In genomic region chr1:214546886-214547641, GRCh38 we compare ENCODE assay signal across 17 cellular contexts. TPM values are rescaled to one million over a fixed set of nuclear protein-coding genes. Genes with fewer than 3 reads are reported as not detected.
DNase-seq lines count a peak whose midpoint lies in the region; ATAC-seq, FAIRE-seq and TF ChIP-seq lines count a peak whose summit lies in the region.
"Had no signal": no experiment of that assay in that cellular context is flagged by ENCODE, and none has a peak within 500 bp of the region (broad histone marks: within the 10 kb centered on the region; RNA-seq: fewer than 3 reads in every experiment).

No MANE protein-coding gene starts in this region.

- peak overlapping the region; percentile 15 for H3K4me3 ChIP-seq in astrocyte (ENCODE audit: insufficient read depth, low read depth, low read length)
- H3K4me3 ChIP-seq in fibroblast of the aortic adventitia (ENCODE audit: low read depth, low read length) = no peak overlapping the region
- H3K4me3 ChIP-seq in psoas muscle = peak overlapping the region; percentile 93
- H3K4me3 ChIP-seq: lung, upper lobe of left lung had no signal

- no peak overlapping the region for H2AFZ ChIP-seq in astrocyte (ENCODE audit: low read depth, low read length)

- H4K20me1 ChIP-seq in astrocyte (ENCODE audit: insufficient read depth, low read length) = peaks cover 84% of the 10 kb centered on the region

- peaks cover 48% of the 10 kb centered on the region for H3K4me1 Mint-ChIP-seq in astrocyte (ENCODE audit: low read depth, unreplicated experiment)
- peaks cover 44% of the 10 kb centered on the region for H3K4me1 Mint-ChIP-seq in endothelial cell (ENCODE audit: unreplicated experiment)
- peaks cover 6% of the 10 kb centered on the region for H3K4me1 Mint-ChIP-seq in activated T-cell treated with anti-CD3 and anti-CD28 coated beads, Interleukin-2, amount 50 U/mL, for 4 hours (ENCODE audit: low read depth)
- H3K4me1 Mint-ChIP-seq: stimulated activated memory B cell treated with anti-CD40 and anti-IgM and Interleukin-4, amounts not matched to agents 10 μg/mL and 1 μg/mL and 100 μg/mL, for 72 hours had no signal

- peak overlapping the region; percentile 8 for H3K27ac Mint-ChIP-seq in astrocyte (ENCODE audit: unreplicated experiment)
- no peak overlapping the region for H3K27ac Mint-ChIP-seq in endothelial cell (ENCODE audit: unreplicated experiment)
- H3K27ac Mint-ChIP-seq: stimulated activated memory B cell treated with anti-CD40 and anti-IgM and Interleukin-4, amounts not matched to agents 10 μg/mL and 1 μg/mL and 100 μg/mL, for 72 hours; T-helper 2 cell treated with Interferon-gamma antibody and Interleukin-4, amounts not matched to agents 5 μg/mL and 100 μg/mL, for 36 hours had no signal

- TF ChIP-seq CTCF in astrocyte (IDR thresholded peaks at IDR 0.05; ENCODE audit: insufficient read depth, low read depth, low read length) = no peak
- TF ChIP-seq CTCF in fibroblast of the aortic adventitia (IDR thresholded peaks at IDR 0.05; ENCODE audit: insufficient read depth, low read length) = no peak
- no peak for TF ChIP-seq CTCF in psoas muscle (IDR thresholded peaks at IDR 0.05)
- no peak for TF ChIP-seq CTCF in endothelial cell (IDR thresholded peaks at IDR 0.05; ENCODE audit: unreplicated experiment)

- FAIRE-seq in astrocyte (lab: Jason Lieb, UNC) = no peak
- FAIRE-seq: frontal cortex had no signal

- H3K27me3 ChIP-seq in astrocyte (ENCODE audit: insufficient read depth, low read length) = no peaks in the 10 kb centered on the region
- no peaks in the 10 kb centered on the region for H3K27me3 ChIP-seq in psoas muscle (ENCODE audit: insufficient read depth in 3 of 3, low read length in 2 of 3)
- H3K27me3 ChIP-seq: upper lobe of left lung had no signal

- H3K79me2 ChIP-seq in astrocyte (ENCODE audit: insufficient read depth, low read length) = peaks cover 94% of the 10 kb centered on the region

- peaks cover 35% of the 10 kb centered on the region for H3K4me1 ChIP-seq in astrocyte (ENCODE audit: insufficient read depth, low read length)
- H3K4me1 ChIP-seq in psoas muscle = peaks cover 57% of the 10 kb centered on the region

- H3K4me3 Mint-ChIP-seq in astrocyte (ENCODE audit: unreplicated experiment) (peak overlapping the region; percentile 98), endothelial cell (ENCODE audit: unreplicated experiment) (no peak overlapping the region)
- no peak overlapping the region for H3K4me3 Mint-ChIP-seq in activated T-cell treated with anti-CD3 and anti-CD28 coated beads, Interleukin-2, amount 50 U/mL, for 4 hours
- H3K4me3 Mint-ChIP-seq: stimulated activated memory B cell treated with anti-CD40 and anti-IgM and Interleukin-4, amounts not matched to agents 10 μg/mL and 1 μg/mL and 100 μg/mL, for 72 hours had no signal

- H3K36me3 Mint-ChIP-seq in astrocyte (ENCODE audit: low read depth, unreplicated experiment) (peaks cover 11% of the 10 kb centered on the region), endothelial cell (ENCODE audit: low read depth, unreplicated experiment) (peaks cover 7% of the 10 kb centered on the region)
- no peaks in the 10 kb centered on the region for H3K36me3 Mint-ChIP-seq in activated T-cell treated with anti-CD3 and anti-CD28 coated beads, Interleukin-2, amount 50 U/mL, for 4 hours (ENCODE audit: insufficient read depth)
- H3K36me3 Mint-ChIP-seq: stimulated activated memory B cell treated with anti-CD40 and anti-IgM and Interleukin-4, amounts not matched to agents 10 μg/mL and 1 μg/mL and 100 μg/mL, for 72 hours had no signal

- H3K4me2 ChIP-seq in astrocyte (ENCODE audit: low read length) = peak overlapping the region; percentile 94

- H3K9me3 Mint-ChIP-seq in astrocyte (ENCODE audit: unreplicated experiment) (no peaks in the 10 kb centered on the region), endothelial cell (ENCODE audit: unreplicated experiment) (no peaks in the 10 kb centered on the region)
- no peaks in the 10 kb centered on the region for H3K9me3 Mint-ChIP-seq in activated T-cell treated with anti-CD3 and anti-CD28 coated beads, Interleukin-2, amount 50 U/mL, for 4 hours
- H3K9me3 Mint-ChIP-seq: stimulated activated memory B cell treated with anti-CD40 and anti-IgM and Interleukin-4, amounts not matched to agents 10 μg/mL and 1 μg/mL and 100 μg/mL, for 72 hours; T-helper 2 cell treated with Interferon-gamma antibody and Interleukin-4, amounts not matched to agents 5 μg/mL and 100 μg/mL, for 36 hours had no signal

- H3K9me3 ChIP-seq in astrocyte (ENCODE audit: insufficient read depth, low read depth, low read length) (no peaks in the 10 kb centered on the region), psoas muscle (no peaks in the 10 kb centered on the region)
- H3K9me3 ChIP-seq: upper lobe of left lung had no signal

- ATAC-seq in psoas muscle (no peak), HG03571 (IDR thresholded peaks at IDR 0.05; ENCODE audit: unreplicated experiment) (no peak)
- no peak for ATAC-seq in activated T-cell treated with anti-CD3 and anti-CD28 coated beads, Interleukin-2, amount 50 U/mL, for 4 hours
- ATAC-seq: stimulated activated memory B cell treated with anti-CD40 and anti-IgM and Interleukin-4, amounts not matched to agents 10 μg/mL and 1 μg/mL and 100 μg/mL, for 72 hours had no signal

- peak overlapping the region; percentile 99 for H3K9ac ChIP-seq in astrocyte (ENCODE audit: low read length)

- intact Hi-C loops in psoas muscle (cut with DNase I) = loop anchor here in 1 of 2 donors (5.0 kb wide), 1 partner anchor 40 kb away; no protein-coding TSS in a partner anchor

- H3K36me3 ChIP-seq in astrocyte (ENCODE audit: insufficient read depth, low read length) (peaks cover 9% of the 10 kb centered on the region), psoas muscle (ENCODE audit: insufficient read depth in 1 of 2, low read depth in 1 of 2) (no peaks in the 10 kb centered on the region)
- H3K36me3 ChIP-seq: upper lobe of left lung had no signal

- H3K27me3 Mint-ChIP-seq in astrocyte (ENCODE audit: low read depth, unreplicated experiment) (no peaks in the 10 kb centered on the region), endothelial cell (ENCODE audit: unreplicated experiment) (peaks cover 11% of the 10 kb centered on the region)
- peaks cover 48% of the 10 kb centered on the region for H3K27me3 Mint-ChIP-seq in activated T-cell treated with anti-CD3 and anti-CD28 coated beads, Interleukin-2, amount 50 U/mL, for 4 hours (ENCODE audit: low read depth)

- WGBS in psoas muscle, 3 donors = 35 to 56% (median 38%) methylated on average over 6 of the region's 6 CpGs

- DNase-seq in Caki2 (ENCODE audit: low read depth) (peak; percentile 33), astrocyte (ENCODE audit: low read depth) (no peak), fibroblast of the aortic adventitia (ENCODE audit: low read depth) (peak; percentile 56), psoas muscle (no peak), endothelial cell (ENCODE audit: low spot score) (no peak), NCI-H524 treated with DMSO at 0.1 percent for 48 hours (lab: John Stamatoyannopoulos, UW) (no peak)
- DNase-seq in activated T-cell treated with anti-CD3 and anti-CD28 coated beads, Interleukin-2, amount 50 U/mL, for 4 hours = no peak
- DNase-seq: activated CD8-positive, alpha-beta memory T cell treated with anti-CD3 and anti-CD28 coated beads, Interleukin-2, amount 50 U/mL, for 48 hours; activated naive CD4-positive, alpha-beta T cell treated with Interleukin-2 at 50 U/mL for 16 hours; NCI-H1092; NCI-H2107; upper lobe of left lung had no signal

- in situ Hi-C loops in Caki2 (cut with HindIII; ENCODE audit: low pct_unique_long_range_greater_than_20kb, low sequenced_read_pairs) = no loop called here

- H3K27ac ChIP-seq in astrocyte (ENCODE audit: low read depth, low read length) (no peak overlapping the region), psoas muscle (peak overlapping the region; percentile 95)

RNA-seq across cellular contexts. Expression of gene PTPN14, which starts 4.3 kb away (rescaled TPM):
- 22.9 and 33.0 TPM in 2 replicates for total RNA-seq in Caki2 (2014; rRNA removed; shearing (Covaris generic); ENCODE audit: low replicate concordance)
- 154 and 177 TPM in 2 replicates for total RNA-seq in astrocyte
- 21.9 and 46.6 TPM in 2 replicates for total RNA-seq in fibroblast of the aortic adventitia (ENCODE audit: low replicate concordance)
- 100 to 1,000 TPM in 1 of 4 donors, 10 to 100 TPM in 3; 50.8 to 106 (median 63.3) TPM for total RNA-seq in psoas muscle
- 10 to 100 TPM in 1 of 3 donors, 1 to 10 TPM in 2; 7.2 to 27.9 (median 9.1) TPM for polyA plus RNA-seq in psoas muscle
- 46.3 TPM for total RNA-seq in endothelial cell (ENCODE audit: unreplicated experiment)
- 1 to 10 TPM; 1.3 to 3.1 (median 1.8) TPM for total RNA-seq in activated T-cell treated with anti-CD3 and anti-CD28 coated beads, Interleukin-2, amount 50 U/mL, for 4 hours

RNA-seq across cellular contexts. Expression of gene CENPF, which starts 55.9 kb away (rescaled TPM):
- total RNA-seq in Caki2 (2014; rRNA removed; shearing (Covaris generic); ENCODE audit: low replicate concordance) = 53.9 and 71.0 TPM in 2 replicates
- total RNA-seq in astrocyte (12.3 and 22.9 TPM in 2 replicates), fibroblast of the aortic adventitia (ENCODE audit: low replicate concordance) (7.5 and 42.1 TPM in 2 replicates), psoas muscle (1 to 10 TPM in 1 of 4 donors, under 1 TPM in 3; 0.28 to 1.2 (median 0.43) TPM), endothelial cell (ENCODE audit: unreplicated experiment) (20.8 TPM)
- 1 to 10 TPM in 1 of 3 donors, under 1 TPM in 2; 0.04 to 1.2 (median 0.74) TPM for polyA plus RNA-seq in psoas muscle
- total RNA-seq in activated T-cell treated with anti-CD3 and anti-CD28 coated beads, Interleukin-2, amount 50 U/mL, for 4 hours = 1 to 10 TPM; 3.5 to 4.6 (median 3.5) TPM

Comparison
In these comparisons a context has a peak if more than half of its experiments do, and no peak if none do; other contexts are left out.
1. DNase-seq: peak in Caki2 (single experiment) and fibroblast of the aortic adventitia (single experiment); none in astrocyte (single experiment), psoas muscle (0 of 2), endothelial cell (single experiment), NCI-H524 treated with DMSO at 0.1 percent for 48 hours (single experiment) and activated T-cell treated with anti-CD3 and anti-CD28 coated beads, Interleukin-2, amount 50 U/mL, for 4 hours (single experiment).